ENCODE assay signal across 20 cellular contexts in the genomic region with DNA sequence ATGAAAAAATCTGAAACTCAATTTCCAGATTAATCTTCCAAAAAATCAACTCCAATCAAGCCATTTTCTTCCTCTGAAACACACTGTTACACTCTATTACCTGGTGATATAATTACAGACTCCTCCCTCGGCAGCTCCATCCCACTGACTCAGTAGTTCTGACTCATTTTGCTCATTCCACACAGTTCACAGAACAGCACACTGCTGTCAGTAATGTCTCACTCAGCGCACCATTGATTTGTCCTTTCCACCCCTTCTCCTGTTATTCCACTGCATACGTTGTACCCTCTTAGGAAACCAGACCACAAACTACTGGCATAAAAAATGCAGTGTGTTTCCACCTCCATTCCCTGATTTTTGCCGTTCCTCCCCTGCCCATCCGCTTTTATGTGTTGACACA.
DNase-seq lines count a peak whose midpoint lies in the region; ATAC-seq and TF ChIP-seq lines count a peak whose summit lies in the region.
"Had no signal": no experiment of that assay in that cellular context is flagged by ENCODE, and none has a peak within 500 bp of the region (broad histone marks: within the 10 kb centered on the region; RNA-seq: fewer than 3 reads in every experiment).

No MANE protein-coding gene starts in this region.

- H3K27ac Mint-ChIP-seq in GM23338 = no peak overlapping the region
- H3K27ac Mint-ChIP-seq: activated T-helper 1 cell treated with anti-CD3 and anti-CD28 coated beads, Interleukin-12 subunit alpha, Interleukin-12 subunit beta, Interleukin-2, Interleukin-4 antibody, amounts not matched to agents 30 ng/mL and 10 ng/mL and 1 ng/mL, durations not matched to agents 14 hours and 24 hours and 36 hours; progenitor cell of endocrine pancreas had no signal

- H3K36me3 ChIP-seq in GM23338 (ENCODE audit: insufficient read depth) = no peaks in the 10 kb centered on the region
- H3K36me3 ChIP-seq: upper lobe of left lung had no signal

- TF ChIP-seq CTCF in cardiac fibroblast (IDR thresholded peaks at IDR 0.05; ENCODE audit: low read depth, low read length) = no peak
- no peak for TF ChIP-seq CTCF in GM23338 (conservative IDR thresholded peaks at IDR 0.05; ENCODE audit: low read depth in 2 of 2)
- TF ChIP-seq CTCF in GM10248 (IDR thresholded peaks at IDR 0.05; ENCODE audit: control extremely low read depth, extremely low read depth, low read depth, missing control alignments) = no peak

- peaks cover 2% of the 10 kb centered on the region for H3K27me3 Mint-ChIP-seq in GM23338 (ENCODE audit: insufficient read depth, low read depth, poor library complexity)
- H3K27me3 Mint-ChIP-seq: progenitor cell of endocrine pancreas had no signal

- CTCF ChIA-PET in GM10248 (lab: Yijun Ruan, JAX) = no interaction called here

- H3K36me3 Mint-ChIP-seq in GM23338 (ENCODE audit: low read depth) = no peaks in the 10 kb centered on the region

- no peak for ATAC-seq in GM23338
- ATAC-seq: mucosa of descending colon had no signal

- H3K9me2 ChIP-seq in GM23338 (ENCODE audit: insufficient read depth) = peaks cover 9% of the 10 kb centered on the region

- H3K9me3 Mint-ChIP-seq in GM23338 = no peaks in the 10 kb centered on the region
- H3K9me3 Mint-ChIP-seq: activated T-helper 1 cell treated with anti-CD3 and anti-CD28 coated beads, Interleukin-12 subunit alpha, Interleukin-12 subunit beta, Interleukin-2, Interleukin-4 antibody, amounts not matched to agents 30 ng/mL and 10 ng/mL and 1 ng/mL, durations not matched to agents 14 hours and 24 hours and 36 hours had no signal

- no peaks in the 10 kb centered on the region for H3K79me2 ChIP-seq in GM23338 (replicated peaks; ENCODE audit: insufficient read depth)

- H3K4me1 Mint-ChIP-seq in GM23338 = no peaks in the 10 kb centered on the region

- H4K20me1 ChIP-seq in GM23338 (replicated peaks; ENCODE audit: insufficient read depth) = no peaks in the 10 kb centered on the region

- POLR2A ChIA-PET in GM10248 (lab: Yijun Ruan, JAX) = no interaction called here

- no peaks in the 10 kb centered on the region for H3K27me3 ChIP-seq in GM23338 (ENCODE audit: insufficient read depth)
- H3K27me3 ChIP-seq: upper lobe of left lung had no signal

- H3F3A ChIP-seq in GM23338 (replicated peaks; ENCODE audit: low read depth) = no peaks in the 10 kb centered on the region

- H3K4me3 ChIP-seq in cardiac fibroblast (replicated peaks in 1 of 2; ENCODE audit: low read depth in 2 of 2, low read length in 2 of 2) (no peak overlapping the region), GM23338 (no peak overlapping the region)
- H3K4me3 ChIP-seq: mucosa of descending colon, PC-9, upper lobe of left lung had no signal

- H2AFZ ChIP-seq in GM23338 = no peak overlapping the region
- H2AFZ ChIP-seq: PC-9 had no signal

- DNase-seq in Ammon's horn (ENCODE audit: low spot score) (peak; percentile 40), M059J (ENCODE audit: low read depth) (peak; percentile 85), cardiac fibroblast (ENCODE audit: low read depth in 2 of 2) (peak; percentile 36 to 73), kidney glomerular epithelial cell (lab: John Stamatoyannopoulos, UW) (peak; percentile 90), Kasumi-1 (lab: John Stamatoyannopoulos, UW) (no peak), occipital lobe (lab: John Stamatoyannopoulos, UW) (no peak), GM23338 (ENCODE audit: low spot score) (no peak), GM10248 (ENCODE audit: extremely low spot score) (no peak)
- DNase-seq: activated CD4-positive, alpha-beta T cell treated with anti-CD3 and anti-CD28 coated beads for 48 hours; AML-193; central memory CD4-positive, alpha-beta T cell; DMS79; GOT3; mucosa of descending colon; NCI-H1092 treated with DMSO at 0.1 percent for 48 hours; stimulated activated CD8-positive, alpha-beta memory T cell treated with anti-CD3 and anti-CD28 coated beads, Interleukin-4, amount 100 ng/mL, for 48 hours; upper lobe of left lung had no signal

- H3K4me3 Mint-ChIP-seq in GM23338 = no peak overlapping the region
- H3K4me3 Mint-ChIP-seq: activated T-helper 1 cell treated with anti-CD3 and anti-CD28 coated beads, Interleukin-12 subunit alpha, Interleukin-12 subunit beta, Interleukin-2, Interleukin-4 antibody, amounts not matched to agents 30 ng/mL and 10 ng/mL and 1 ng/mL, durations not matched to agents 14 hours and 24 hours and 36 hours had no signal

- no peaks in the 10 kb centered on the region for H3K4me1 ChIP-seq in GM23338 (ENCODE audit: insufficient read depth)
- H3K4me1 ChIP-seq: upper lobe of left lung had no signal

- no peak overlapping the region for H3K27ac ChIP-seq in GM23338 (ENCODE audit: low read depth)
- H3K27ac ChIP-seq: PC-9, upper lobe of left lung had no signal

- no peak overlapping the region for H3K4me2 ChIP-seq in GM23338
- H3K4me2 ChIP-seq: PC-9 had no signal

TF ChIP-seq in GM23338, 12 proteins besides CTCF, POLR2A, EP300 and RAD21 (continues in another document):
- TF ChIP-seq ZNF331 (CRISPR knock-in tag; IDR thresholded peaks at IDR 0.05; ENCODE audit: low read depth) = no peak
- no peak for TF ChIP-seq EZH2 (IDR thresholded peaks at IDR 0.05; ENCODE audit: low read depth, unreplicated experiment)
- TF ChIP-seq EZH2phosphoT487 (IDR thresholded peaks at IDR 0.05; ENCODE audit: unreplicated experiment) = no peak
- TF ChIP-seq CREB1 (CRISPR knock-in tag; IDR thresholded peaks at IDR 0.05; ENCODE audit: low read depth) = no peak
- no peak for TF ChIP-seq REST (IDR thresholded peaks at IDR 0.05; ENCODE audit: unreplicated experiment)
- TF ChIP-seq JUNB (IDR thresholded peaks at IDR 0.05; ENCODE audit: unreplicated experiment) = no peak
- TF ChIP-seq ZNF114 (CRISPR knock-in tag; IDR thresholded peaks at IDR 0.05) = no peak
- no peak for TF ChIP-seq NANOG (IDR thresholded peaks at IDR 0.05; ENCODE audit: borderline replicate concordance)
- TF ChIP-seq STAT1 (IDR thresholded peaks at IDR 0.05; ENCODE audit: unreplicated experiment) = no peak
- no peak for TF ChIP-seq POLR2AphosphoS5 (IDR thresholded peaks at IDR 0.05; ENCODE audit: low read depth)
- no peak for TF ChIP-seq ETS1 (IDR thresholded peaks at IDR 0.05)

Comparison
In these comparisons a context has a peak if more than half of its experiments do, and no peak if none do; other contexts are left out.
1. DNase-seq: peak in Ammon's horn (single experiment), M059J (single experiment), cardiac fibroblast (2 of 2) and kidney glomerular epithelial cell (single experiment); none in Kasumi-1 (0 of 2), occipital lobe (single experiment), GM23338 (single experiment) and GM10248 (single experiment).